ENCODE assay signal across 15 cellular contexts in genomic region chr16:86507173-86508027, GRCh38. TPM values are rescaled to one million over a fixed set of nuclear protein-coding genes. Genes with fewer than 3 reads are reported as not detected.
A peak's percentile ranks its signal among the peaks of the same experiment; 100 is the strongest.
DNase-seq lines count a peak whose midpoint lies in the region; ATAC-seq, FAIRE-seq and TF ChIP-seq lines count a peak whose summit lies in the region.
"Had no signal": no experiment of that assay in that cellular context is flagged by ENCODE, and none has a peak within 500 bp of the region (broad histone marks: within the 10 kb centered on the region; RNA-seq: fewer than 3 reads in every experiment).

No MANE protein-coding gene starts in this region.

- WGBS in testis, 2 donors: 14 to 17% methylated on average over 12 to 37 of the region's 37 CpGs

- peak overlapping the region; percentile 22 for H3K4me2 ChIP-seq in parathyroid adenoma (ENCODE audit: low read length)
- H3K4me2 ChIP-seq: PC-9 had no signal

- H3K27me3 ChIP-seq in CD8-positive, alpha-beta memory T cell (ENCODE audit: insufficient read depth, low read length, poor library complexity, severe bottlenecking): peaks cover 20% of the 10 kb centered on the region
- H3K27me3 ChIP-seq in parathyroid adenoma (ENCODE audit: control insufficient read depth, insufficient read depth, low read length): peaks cover 20% of the 10 kb centered on the region
- H3K27me3 ChIP-seq in testis: no peaks in the 10 kb centered on the region

- DNase-seq in CD8-positive, alpha-beta memory T cell: no peak
- no peak for DNase-seq in T-cell
- no peak for DNase-seq in fibroblast of the aortic adventitia (ENCODE audit: low read depth)
- DNase-seq in D721Med (ENCODE audit: insufficient read length, low spot score): no peak
- no peak for DNase-seq in testis
- DNase-seq in COLO668 (lab: John Stamatoyannopoulos, UW; ENCODE audit: unreplicated experiment): no peak
- no peak for DNase-seq in DMS79 (lab: John Stamatoyannopoulos, UW)
- DNase-seq: amygdala, DMS79 treated with DMSO at 0.1 percent for 48 hours, foreskin keratinocyte, NCI-H1417 treated with DMSO at 0.1 percent for 48 hours, PC-9 had no signal

- POLR2A ChIA-PET in CD8-positive, alpha-beta memory T cell (lab: Charles Lee): no interaction called here
- POLR2A ChIA-PET in T-cell (lab: Charles Lee): no interaction called here

- no peak overlapping the region for H3K27ac ChIP-seq in CD8-positive, alpha-beta memory T cell (ENCODE audit: low read depth, low read length)
- H3K27ac ChIP-seq in parathyroid adenoma (no peak overlapping the region), testis (no peak overlapping the region)
- H3K27ac ChIP-seq: foreskin keratinocyte, PC-9, VCaP had no signal

- ATAC-seq in T-cell (replicated peaks in 1 of 4): no peak
- ATAC-seq: foreskin keratinocyte, HCT116 had no signal

- no peaks in the 10 kb centered on the region for H3K79me2 ChIP-seq in parathyroid adenoma

- H3K4me1 Mint-ChIP-seq in CD8-positive, alpha-beta memory T cell: peaks cover 24 to 41% (median 26%) of the 10 kb centered on the region in 3 donors
- peaks cover 25 to 41% (median 34%) of the 10 kb centered on the region in 3 donors for H3K4me1 Mint-ChIP-seq in T-cell

- intact Hi-C loops in testis (cut with DNase I; ENCODE audit: low total_unique reads): no loop called here

- H3K4me3 ChIP-seq in CD8-positive, alpha-beta memory T cell (ENCODE audit: low read length): no peak overlapping the region
- H3K4me3 ChIP-seq in fibroblast of the aortic adventitia (ENCODE audit: low read depth, low read length): peak overlapping the region; percentile 53
- no peak overlapping the region for H3K4me3 ChIP-seq in parathyroid adenoma (ENCODE audit: low read depth, low read length)
- H3K4me3 ChIP-seq in testis: peak overlapping the region in 1 of 2 donors; percentile 64
- H3K4me3 ChIP-seq: PC-9 had no signal

- CTCF ChIA-PET in CD8-positive, alpha-beta memory T cell (lab: Charles Lee): no interaction called here
- CTCF ChIA-PET in T-cell (lab: Charles Lee): no interaction called here

- no peaks in the 10 kb centered on the region for H3K36me3 ChIP-seq in CD8-positive, alpha-beta memory T cell (ENCODE audit: insufficient read depth, low read length)
- no peaks in the 10 kb centered on the region for H3K36me3 ChIP-seq in parathyroid adenoma (ENCODE audit: control insufficient read depth, insufficient read depth, low read length)
- H3K36me3 ChIP-seq in testis (ENCODE audit: low read depth, missing control alignments): no peaks in the 10 kb centered on the region

- H3K9ac ChIP-seq in parathyroid adenoma: no peak overlapping the region

- H3K9me3 ChIP-seq in CD8-positive, alpha-beta memory T cell (ENCODE audit: low read length): no peaks in the 10 kb centered on the region
- no peaks in the 10 kb centered on the region for H3K9me3 ChIP-seq in parathyroid adenoma (ENCODE audit: control insufficient read depth, low read length)
- H3K9me3 ChIP-seq in testis: no peaks in the 10 kb centered on the region

- no peaks in the 10 kb centered on the region for H3K4me1 ChIP-seq in CD8-positive, alpha-beta memory T cell (ENCODE audit: insufficient read depth, low read length)
- H3K4me1 ChIP-seq in parathyroid adenoma (no peaks in the 10 kb centered on the region), testis (peaks cover 17% of the 10 kb centered on the region)
- H3K4me1 ChIP-seq: foreskin keratinocyte had no signal

- H3K36me3 Mint-ChIP-seq in CD8-positive, alpha-beta memory T cell: no peaks in the 10 kb centered on the region
- H3K36me3 Mint-ChIP-seq in T-cell: no peaks in the 10 kb centered on the region

- no peak overlapping the region for H3K27ac Mint-ChIP-seq in CD8-positive, alpha-beta memory T cell
- peak overlapping the region in 1 of 2 donors; percentile 27 for H3K27ac Mint-ChIP-seq in T-cell

- H3K9me3 Mint-ChIP-seq in CD8-positive, alpha-beta memory T cell: no peaks in the 10 kb centered on the region
- no peaks in the 10 kb centered on the region for H3K9me3 Mint-ChIP-seq in T-cell

- no peak for TF ChIP-seq POLR2A in testis (IDR thresholded peaks at IDR 0.05)

- TF ChIP-seq CTCF in fibroblast of the aortic adventitia (IDR thresholded peaks at IDR 0.05; ENCODE audit: insufficient read depth, low read length) (no peak), parathyroid adenoma (IDR thresholded peaks at IDR 0.05) (no peak), D721Med (IDR thresholded peaks at IDR 0.05; ENCODE audit: insufficient read depth, missing control alignments) (no peak), testis (IDR thresholded peaks at IDR 0.05) (no peak)

- peak overlapping the region in 6 of 7 donors; percentile 64 to 79 (median 70) for H3K4me3 Mint-ChIP-seq in CD8-positive, alpha-beta memory T cell
- peak overlapping the region; percentile 50 to 71 (median 55) for H3K4me3 Mint-ChIP-seq in T-cell

- no peak for FAIRE-seq in D721Med (lab: Jason Lieb, UNC)

- peaks cover 45 to 65% of the 10 kb centered on the region in 2 donors for H3K27me3 Mint-ChIP-seq in CD8-positive, alpha-beta memory T cell
- peaks cover 50 to 70% of the 10 kb centered on the region in 2 donors for H3K27me3 Mint-ChIP-seq in T-cell

- no peak overlapping the region for H2AFZ ChIP-seq in parathyroid adenoma
- H2AFZ ChIP-seq: PC-9 had no signal

RNA-seq across cellular contexts. Expression of gene FOXF1, which starts 2.9 kb away (rescaled TPM):
- total RNA-seq in CD8-positive, alpha-beta memory T cell: not detected
- polyA plus RNA-seq in CD8-positive, alpha-beta memory T cell: not detected
- under 1 TPM in 1 of 5 donors, not detected in 4; 0.15 TPM for total RNA-seq in T-cell
- 1.6 and 3.0 TPM in 2 replicates for total RNA-seq in fibroblast of the aortic adventitia (ENCODE audit: low replicate concordance)
- 1 to 10 TPM; 2.0 to 2.8 TPM for total RNA-seq in testis
- polyA plus RNA-seq in testis (ENCODE audit: insufficient read depth, low read depth, low replicate concordance): 0.91 TPM
- total RNA-seq: foreskin keratinocyte, PC-9 had no signal
- polyA plus RNA-seq: foreskin keratinocyte had no signal

RNA-seq across cellular contexts. Expression of gene MTHFSD, which starts 47.6 kb away (rescaled TPM):
- 10 to 100 TPM; 21.9 to 25.0 TPM for total RNA-seq in CD8-positive, alpha-beta memory T cell
- 23.0 TPM for polyA plus RNA-seq in CD8-positive, alpha-beta memory T cell
- total RNA-seq in T-cell (10 to 100 TPM; 18.0 to 39.6 (median 34.9) TPM), fibroblast of the aortic adventitia (ENCODE audit: low replicate concordance) (5.7 and 15.9 TPM in 2 replicates), testis (10 to 100 TPM; 45.0 to 55.6 TPM)
- polyA plus RNA-seq in testis (ENCODE audit: insufficient read depth, low read depth, low replicate concordance): 42.2 TPM

RNA-seq across cellular contexts. Expression of gene FOXC2, which starts 59.2 kb away (rescaled TPM):
- not detected for total RNA-seq in CD8-positive, alpha-beta memory T cell
- not detected for polyA plus RNA-seq in CD8-positive, alpha-beta memory T cell
- total RNA-seq in T-cell (not detected), fibroblast of the aortic adventitia (ENCODE audit: low replicate concordance) (5.2 TPM in 1 of 2 replicates, not detected in the other), testis (10 to 100 TPM in 1 of 2 donors, 1 to 10 TPM in 1; 7.6 to 11.2 TPM)
- polyA plus RNA-seq in testis (ENCODE audit: insufficient read depth, low read depth, low replicate concordance): 3.9 TPM
- total RNA-seq: foreskin keratinocyte, PC-9 had no signal
- polyA plus RNA-seq: foreskin keratinocyte had no signal
